ENCODE assay signal across 9 cellular contexts in the genomic region with DNA sequence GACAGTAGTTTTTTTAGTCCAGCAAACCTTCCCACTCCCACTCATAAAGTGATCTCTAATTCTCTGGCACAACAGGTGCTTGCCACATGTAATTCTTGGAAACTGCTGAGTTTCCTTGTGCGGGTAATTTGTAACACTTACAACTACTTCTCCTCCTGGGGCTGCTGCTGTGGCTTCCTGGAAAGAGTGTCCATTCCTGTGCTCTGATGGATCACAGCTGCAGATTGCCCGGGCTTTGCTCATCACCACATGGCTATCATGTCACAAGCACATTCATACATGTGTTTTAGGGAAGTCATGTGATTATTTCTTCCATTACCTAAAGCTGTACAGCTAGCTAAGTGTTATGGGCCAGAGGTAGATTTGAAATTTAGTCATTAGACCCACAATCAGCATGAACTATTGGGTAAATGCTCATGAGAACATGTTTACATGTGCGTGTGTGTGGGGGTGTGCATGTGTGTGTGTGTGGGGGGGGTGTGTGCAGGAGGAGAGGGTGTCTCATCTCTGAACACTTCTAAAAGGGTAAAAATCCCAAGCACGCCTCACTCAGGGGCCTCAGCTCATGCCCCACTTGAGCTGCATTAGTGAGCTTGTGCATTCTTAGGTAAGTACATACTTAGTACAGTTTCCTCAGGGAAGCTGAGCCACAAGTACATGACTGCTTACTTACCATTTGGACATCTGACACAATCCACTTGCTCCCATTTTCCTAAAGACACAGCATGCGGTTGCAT.
A peak's percentile ranks its signal among the peaks of the same experiment; 100 is the strongest.
DNase-seq lines count a peak whose midpoint lies in the region; ATAC-seq and TF ChIP-seq lines count a peak whose summit lies in the region.
"Had no signal": no experiment of that assay in that cellular context is flagged by ENCODE, and none has a peak within 500 bp of the region (broad histone marks: within the 10 kb centered on the region; RNA-seq: fewer than 3 reads in every experiment).

No MANE protein-coding gene starts in this region.

- no peaks in the 10 kb centered on the region for H3K36me3 ChIP-seq in skeletal muscle satellite cell (ENCODE audit: insufficient read depth, low read length)
- H3K36me3 ChIP-seq in prostate gland: no peaks in the 10 kb centered on the region

- POLR2A ChIA-PET in naive thymus-derived CD8-positive, alpha-beta T cell (lab: Charles Lee): no interaction called here

- intact Hi-C loops in prostate gland (cut with DNase I): no loop called here

- TF ChIP-seq CTCF in prostate gland (IDR thresholded peaks at IDR 0.05): no peak

- no peak overlapping the region for H3K27ac Mint-ChIP-seq in naive thymus-derived CD8-positive, alpha-beta T cell

- no peak overlapping the region for H3K4me3 Mint-ChIP-seq in naive thymus-derived CD8-positive, alpha-beta T cell

- H3K27me3 ChIP-seq in skeletal muscle satellite cell (ENCODE audit: control insufficient read depth, insufficient read depth, low read length) (no peaks in the 10 kb centered on the region), prostate gland (replicated peaks; ENCODE audit: insufficient read depth) (no peaks in the 10 kb centered on the region)

- WGBS in prostate gland: 81% methylated on average over 5 of the region's 5 CpGs

- H3K4me1 ChIP-seq in skeletal muscle satellite cell (ENCODE audit: control insufficient read depth, insufficient read depth, low read length) (peaks cover 36% of the 10 kb centered on the region), prostate gland (replicated peaks) (no peaks in the 10 kb centered on the region)

- no peak for ATAC-seq in naive thymus-derived CD8-positive, alpha-beta T cell

- peak overlapping the region; percentile 37 for H3K4me2 ChIP-seq in skeletal muscle satellite cell (ENCODE audit: low read length)

- no peak overlapping the region for H3K27ac ChIP-seq in prostate gland

- H3K36me3 Mint-ChIP-seq in naive thymus-derived CD8-positive, alpha-beta T cell: no peaks in the 10 kb centered on the region

- peak; percentile 48 for DNase-seq in NCI-H2107 treated with DMSO at 0.1 percent for 48 hours (lab: John Stamatoyannopoulos, UW; ENCODE audit: unreplicated experiment)
- DNase-seq in NCI-H2107 (lab: John Stamatoyannopoulos, UW): no peak
- DNase-seq in HT-29 (ENCODE audit: low spot score): peak; percentile 52
- peak; percentile 97 for DNase-seq in fibroblast of gingiva (ENCODE audit: low read depth)
- DNase-seq in prostate gland (ENCODE audit: low spot score): no peak
- no peak for DNase-seq in naive thymus-derived CD8-positive, alpha-beta T cell
- DNase-seq in NCI-H524 treated with DMSO at 0.1 percent for 48 hours (lab: John Stamatoyannopoulos, UW): no peak
- DNase-seq: effector memory CD4-positive, alpha-beta T cell had no signal

- H3K4me3 ChIP-seq in skeletal muscle satellite cell (ENCODE audit: low read length) (peak overlapping the region; percentile 4), prostate gland (no peak overlapping the region)

- H3K9me3 ChIP-seq in skeletal muscle satellite cell (replicated peaks; ENCODE audit: low read length) (no peaks in the 10 kb centered on the region), prostate gland (no peaks in the 10 kb centered on the region)

- peaks cover 3 to 21% (median 8%) of the 10 kb centered on the region in 5 donors for H3K27me3 Mint-ChIP-seq in naive thymus-derived CD8-positive, alpha-beta T cell

- no peak overlapping the region for H3K9ac ChIP-seq in skeletal muscle satellite cell (ENCODE audit: low read depth, low read length)

- no peaks in the 10 kb centered on the region for H3K4me1 Mint-ChIP-seq in naive thymus-derived CD8-positive, alpha-beta T cell

- no peaks in the 10 kb centered on the region for H3K9me3 Mint-ChIP-seq in naive thymus-derived CD8-positive, alpha-beta T cell

- no peak for TF ChIP-seq POLR2A in prostate gland (IDR thresholded peaks at IDR 0.05)

Comparison
In these comparisons a context has a peak if more than half of its experiments do, and no peak if none do; other contexts are left out.
1. DNase-seq: peak in NCI-H2107 treated with DMSO at 0.1 percent for 48 hours (single experiment), HT-29 (single experiment) and fibroblast of gingiva (single experiment); none in NCI-H2107 (single experiment), prostate gland (single experiment), naive thymus-derived CD8-positive, alpha-beta T cell (0 of 10) and NCI-H524 treated with DMSO at 0.1 percent for 48 hours (single experiment).